ENCODE assay signal across 1 cellular context in the genomic region with DNA sequence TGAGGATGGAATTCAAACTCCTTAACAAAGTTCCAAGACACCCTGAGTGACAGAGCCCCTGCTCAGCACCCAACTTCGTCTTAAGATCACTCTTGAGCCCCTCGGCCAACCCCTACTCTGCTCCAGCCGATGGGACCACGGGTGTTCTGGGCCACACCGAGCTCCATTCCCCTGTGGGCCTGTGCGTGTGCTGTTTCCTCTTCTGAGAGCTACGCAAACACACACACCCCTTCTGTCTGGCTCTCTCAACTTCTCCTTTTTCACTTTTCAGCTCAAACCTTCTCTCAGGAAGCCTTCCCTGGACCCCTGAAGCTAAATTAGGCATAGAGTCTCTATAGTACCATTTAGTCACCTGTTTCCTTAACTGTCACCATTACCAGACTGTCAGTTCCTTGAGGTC.
TF ChIP-seq lines count a peak whose summit lies in the region.

No MANE protein-coding gene starts in this region.

TF ChIP-seq in GM23338, 12 proteins besides CTCF, POLR2A, EP300 and RAD21 (continued from another document):
- TF ChIP-seq ZNF462 (CRISPR knock-in tag; IDR thresholded peaks at IDR 0.05), result no peak
- no peak for TF ChIP-seq ZNF114 (CRISPR knock-in tag; IDR thresholded peaks at IDR 0.05)
- TF ChIP-seq, protein P1, sequence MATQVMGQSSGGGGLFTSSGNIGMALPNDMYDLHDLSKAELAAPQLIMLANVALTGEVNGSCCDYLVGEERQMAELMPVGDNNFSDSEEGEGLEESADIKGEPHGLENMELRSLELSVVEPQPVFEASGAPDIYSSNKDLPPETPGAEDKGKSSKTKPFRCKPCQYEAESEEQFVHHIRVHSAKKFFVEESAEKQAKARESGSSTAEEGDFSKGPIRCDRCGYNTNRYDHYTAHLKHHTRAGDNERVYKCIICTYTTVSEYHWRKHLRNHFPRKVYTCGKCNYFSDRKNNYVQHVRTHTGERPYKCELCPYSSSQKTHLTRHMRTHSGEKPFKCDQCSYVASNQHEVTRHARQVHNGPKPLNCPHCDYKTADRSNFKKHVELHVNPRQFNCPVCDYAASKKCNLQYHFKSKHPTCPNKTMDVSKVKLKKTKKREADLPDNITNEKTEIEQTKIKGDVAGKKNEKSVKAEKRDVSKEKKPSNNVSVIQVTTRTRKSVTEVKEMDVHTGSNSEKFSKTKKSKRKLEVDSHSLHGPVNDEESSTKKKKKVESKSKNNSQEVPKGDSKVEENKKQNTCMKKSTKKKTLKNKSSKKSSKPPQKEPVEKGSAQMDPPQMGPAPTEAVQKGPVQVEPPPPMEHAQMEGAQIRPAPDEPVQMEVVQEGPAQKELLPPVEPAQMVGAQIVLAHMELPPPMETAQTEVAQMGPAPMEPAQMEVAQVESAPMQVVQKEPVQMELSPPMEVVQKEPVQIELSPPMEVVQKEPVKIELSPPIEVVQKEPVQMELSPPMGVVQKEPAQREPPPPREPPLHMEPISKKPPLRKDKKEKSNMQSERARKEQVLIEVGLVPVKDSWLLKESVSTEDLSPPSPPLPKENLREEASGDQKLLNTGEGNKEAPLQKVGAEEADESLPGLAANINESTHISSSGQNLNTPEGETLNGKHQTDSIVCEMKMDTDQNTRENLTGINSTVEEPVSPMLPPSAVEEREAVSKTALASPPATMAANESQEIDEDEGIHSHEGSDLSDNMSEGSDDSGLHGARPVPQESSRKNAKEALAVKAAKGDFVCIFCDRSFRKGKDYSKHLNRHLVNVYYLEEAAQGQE (IDR thresholded peaks at IDR 0.05; ENCODE audit: unreplicated experiment), result no peak
- no peak for TF ChIP-seq ZNF331 (CRISPR knock-in tag; IDR thresholded peaks at IDR 0.05; ENCODE audit: low read depth)
- no peak for TF ChIP-seq ETS1 (IDR thresholded peaks at IDR 0.05)
- TF ChIP-seq EZH2phosphoT487 (IDR thresholded peaks at IDR 0.05; ENCODE audit: unreplicated experiment), result no peak
- no peak for TF ChIP-seq POLR2AphosphoS5 (IDR thresholded peaks at IDR 0.05; ENCODE audit: low read depth)
